ENCODE assay signal across 8 cellular contexts in genomic region chr21:43361127-43361492, GRCh38.
DNase-seq lines count a peak whose midpoint lies in the region; ATAC-seq and TF ChIP-seq lines count a peak whose summit lies in the region.

No MANE protein-coding gene starts in this region.

- peak overlapping the region; percentile 53 for H3K4me3 Mint-ChIP-seq in stimulated activated naive CD8-positive, alpha-beta T cell treated with anti-CD3 and anti-CD28 coated beads, Interleukin-15, Interleukin-2, amounts not matched to agents 100 ng/mL and 50 ng/mL, for 24 hours

- no peaks in the 10 kb centered on the region for H3K9me3 Mint-ChIP-seq in stimulated activated naive CD8-positive, alpha-beta T cell treated with anti-CD3 and anti-CD28 coated beads, Interleukin-15, Interleukin-2, amounts not matched to agents 100 ng/mL and 50 ng/mL, for 24 hours

- H3K27me3 Mint-ChIP-seq in stimulated activated naive CD8-positive, alpha-beta T cell treated with anti-CD3 and anti-CD28 coated beads, Interleukin-15, Interleukin-2, amounts not matched to agents 100 ng/mL and 50 ng/mL, for 24 hours, result peaks cover 4% of the 10 kb centered on the region

- ATAC-seq in Right ventricle myocardium superior (ENCODE audit: poor library complexity) (peak; percentile 49), HG03045 (IDR thresholded peaks at IDR 0.05; ENCODE audit: unreplicated experiment) (no peak), HG03460 (IDR thresholded peaks at IDR 0.05; ENCODE audit: unreplicated experiment) (no peak)

- DNase-seq in NCI-H748 (lab: John Stamatoyannopoulos, UW; ENCODE audit: unreplicated experiment) (peak; percentile 33), NCI-H748 treated with DMSO at 0.1 percent for 48 hours (lab: John Stamatoyannopoulos, UW) (no peak), Right ventricle myocardium superior (no peak), NOMO-1 treated with DMSO at 0.1 percent for 48 hours (lab: John Stamatoyannopoulos, UW; ENCODE audit: unreplicated experiment) (no peak)

- no peaks in the 10 kb centered on the region for H3K36me3 Mint-ChIP-seq in stimulated activated naive CD8-positive, alpha-beta T cell treated with anti-CD3 and anti-CD28 coated beads, Interleukin-15, Interleukin-2, amounts not matched to agents 100 ng/mL and 50 ng/mL, for 24 hours (ENCODE audit: low read depth)

- H3K4me1 Mint-ChIP-seq in stimulated activated naive CD8-positive, alpha-beta T cell treated with anti-CD3 and anti-CD28 coated beads, Interleukin-15, Interleukin-2, amounts not matched to agents 100 ng/mL and 50 ng/mL, for 24 hours (ENCODE audit: low read depth), result peaks cover 32% of the 10 kb centered on the region

- peak overlapping the region; percentile 84 for H3K27ac Mint-ChIP-seq in stimulated activated naive CD8-positive, alpha-beta T cell treated with anti-CD3 and anti-CD28 coated beads, Interleukin-15, Interleukin-2, amounts not matched to agents 100 ng/mL and 50 ng/mL, for 24 hours

- intact Hi-C loops in Right ventricle myocardium superior (cut with DNase I), result no loop called here

- TF ChIP-seq POLR2A in Raji (IDR thresholded peaks at IDR 0.05; ENCODE audit: insufficient read depth, low read depth, low read length), result 0 out of 2 replicates have a peak, but pooled peaks have one; percentile 33
